ENCODE assay signal across 27 cellular contexts in genomic region chr9:84003246-84003645, GRCh38.
"Had no signal": no experiment of that assay in that cellular context is flagged by ENCODE, and none has a peak within 500 bp of the region (broad histone marks: within the 10 kb centered on the region; RNA-seq: fewer than 3 reads in every experiment).

No MANE protein-coding gene starts in this region.

- H3K27ac Mint-ChIP-seq: nephron progenitor cell; stimulated activated memory B cell treated with anti-CD40 and anti-IgM and Interleukin-4, amounts not matched to agents 10 μg/mL and 1 μg/mL and 100 μg/mL, for 72 hours; type B pancreatic cell had no signal

- DNase-seq: dermis blood vessel endothelial cell; effector memory CD4-positive, alpha-beta T cell; esophagus squamous epithelium; hypothalamus; immature natural killer cell; islet precursor cell; kidney glomerular epithelial cell; left ventricle myocardium superior; lower lobe of right lung; naive thymus-derived CD8-positive, alpha-beta T cell; nephron progenitor cell; occipital lobe; ovary; posterior cingulate gyrus; psoas muscle; right cardiac atrium; sigmoid colon; stimulated activated CD4-positive, alpha-beta T cell treated with anti-CD3 and anti-CD28 coated beads, Interleukin-2, amount 100 ng/mL, for 24 hours; stimulated activated CD4-positive, alpha-beta T cell treated with anti-CD3 and anti-CD28 coated beads, Interleukin-4, amount 100 ng/mL, for 24 hours; stimulated activated naive CD8-positive, alpha-beta T cell treated with anti-CD3 and anti-CD28 coated beads, Interleukin-15, Interleukin-2, amounts not matched to agents 100 U/mL and 50 U/mL, for 24 hours; substantia nigra; testis; tibial artery had no signal

- ATAC-seq: left ventricle myocardium superior; lower lobe of right lung; naive thymus-derived CD8-positive, alpha-beta T cell; psoas muscle; right cardiac atrium; stimulated activated memory B cell treated with anti-CD40 and anti-IgM and Interleukin-4, amounts not matched to agents 10 μg/mL and 1 μg/mL and 100 μg/mL, for 72 hours; stimulated activated naive CD8-positive, alpha-beta T cell treated with anti-CD3 and anti-CD28 coated beads, Interleukin-15, Interleukin-2, amounts not matched to agents 100 U/mL and 50 U/mL, for 24 hours had no signal

- H3K36me3 ChIP-seq: lower lobe of right lung, ovary, tibial artery had no signal

- FAIRE-seq: endothelial cell of umbilical vein had no signal

- H3K4me1 Mint-ChIP-seq: nephron progenitor cell had no signal

- H3K27me3 Mint-ChIP-seq: stimulated activated memory B cell treated with anti-CD40 and anti-IgM and Interleukin-4, amounts not matched to agents 10 μg/mL and 1 μg/mL and 100 μg/mL, for 72 hours; type B pancreatic cell had no signal

- H3K27ac ChIP-seq: coronary artery, lower lobe of right lung, ovary, psoas muscle, sigmoid colon, testis, tibial artery had no signal

- H3K9me3 Mint-ChIP-seq: immature natural killer cell; naive thymus-derived CD8-positive, alpha-beta T cell; type B pancreatic cell had no signal

- H3K4me3 Mint-ChIP-seq: immature natural killer cell; nephron progenitor cell; stimulated activated memory B cell treated with anti-CD40 and anti-IgM and Interleukin-4, amounts not matched to agents 10 μg/mL and 1 μg/mL and 100 μg/mL, for 72 hours; type B pancreatic cell had no signal

- H3K27me3 ChIP-seq: esophagus squamous epithelium, ovary, sigmoid colon, testis, tibial artery had no signal

- H3K4me3 ChIP-seq: coronary artery, esophagus squamous epithelium, lower lobe of right lung, ovary, psoas muscle, sigmoid colon, testis, tibial artery had no signal

- H3K9me3 ChIP-seq: esophagus squamous epithelium, lower lobe of right lung, ovary, psoas muscle, sigmoid colon, testis, tibial artery had no signal

- H3K4me1 ChIP-seq: lower lobe of right lung, psoas muscle, sigmoid colon, testis, tibial artery had no signal
